Comparison of ENCODE assay signal across 8 cellular contexts in genomic region chr1:165871311-165872067, GRCh38. TPM values are rescaled to one million over a fixed set of nuclear protein-coding genes. Genes with fewer than 3 reads are reported as not detected.
A peak's percentile ranks its signal among the peaks of the same experiment; 100 is the strongest.
DNase-seq lines count a peak whose midpoint lies in the region; ATAC-seq, FAIRE-seq and TF ChIP-seq lines count a peak whose summit lies in the region.

No MANE protein-coding gene starts in this region.

- ATAC-seq in A549 (peak; percentile 20 to 34; a peak in 2 of 6 replicates), GM18499 (IDR thresholded peaks at IDR 0.05; ENCODE audit: insufficient read depth, unreplicated experiment) (peak; percentile 76), HG02852 (IDR thresholded peaks at IDR 0.05; ENCODE audit: unreplicated experiment) (peak; percentile 81)

- no peak for TF ChIP-seq POLR2A in A549 (IDR thresholded peaks at IDR 0.05; ENCODE audit: low read length)

- H3K4me3 ChIP-seq in A549, result no peak overlapping the region
- H3K4me3 ChIP-seq in smooth muscle cell, result no peak overlapping the region

- TF ChIP-seq RAD21 in A549 (conservative IDR thresholded peaks at IDR 0.05 in 1 of 2, IDR thresholded peaks at IDR 0.05 in 1 of 2), result peak in 1 of 2 experiments; percentile 35; a peak in 1 of 5 replicates

- FAIRE-seq in A549 (lab: Jason Lieb, UNC), result no peak

- H3K9ac ChIP-seq in smooth muscle cell (ENCODE audit: low read depth), result no peak overlapping the region

- H3K9me3 ChIP-seq in A549 (peaks cover 10% of the 10 kb centered on the region; the same call in 2 of the 3 replicates), smooth muscle cell (replicated peaks; ENCODE audit: low read depth) (peaks cover 5% of the 10 kb centered on the region)

- peaks cover 13% of the 10 kb centered on the region for H3K4me1 ChIP-seq in A549
- no peaks in the 10 kb centered on the region for H3K4me1 ChIP-seq in smooth muscle cell (ENCODE audit: low read depth)

- peaks cover 2% of the 10 kb centered on the region for H3F3A ChIP-seq in smooth muscle cell (ENCODE audit: low read depth)

- H3K27me3 ChIP-seq in smooth muscle cell (ENCODE audit: low read depth), result no peaks in the 10 kb centered on the region

- POLR2A ChIA-PET in A549 (lab: Yijun Ruan, JAX), result interaction anchor here (0.7 to 0.9 kb wide), 2 partner anchors 30 to 43 kb away, joined by 3 read pairs; no protein-coding TSS in a partner anchor

- no peaks in the 10 kb centered on the region for H4K20me1 ChIP-seq in smooth muscle cell (ENCODE audit: low read depth)

- H2AFZ ChIP-seq in smooth muscle cell (ENCODE audit: low read depth), result no peak overlapping the region

- TF ChIP-seq CTCF in A549 (IDR thresholded peaks at IDR 0.05), result peak; percentile 32
- peak; percentile 8 for TF ChIP-seq CTCF in smooth muscle cell (IDR thresholded peaks at IDR 0.05; ENCODE audit: borderline replicate concordance, insufficient read depth, poor library complexity, severe bottlenecking)

- H3K27ac ChIP-seq in A549, result 0 out of 6 replicates have a peak overlapping the region, but pooled peaks of 1 of the 2 experiments have one; percentile 18
- no peak overlapping the region for H3K27ac ChIP-seq in smooth muscle cell (ENCODE audit: low read depth)

- 77% methylated on average over 4 of the region's 4 CpGs for WGBS in A549 (ENCODE audit: missing lambda C conversion rate)
- 68% methylated on average over 4 of the region's 4 CpGs for WGBS in smooth muscle cell (ENCODE audit: low lambda C conversion rate)

- peaks cover 91% of the 10 kb centered on the region for H3K79me2 ChIP-seq in smooth muscle cell (ENCODE audit: low read depth)

- no peaks in the 10 kb centered on the region for H3K36me3 ChIP-seq in smooth muscle cell (ENCODE audit: low read depth)

- DNase-seq in A549 (ENCODE audit: low read depth in 1 of 2, low spot score in 1 of 2) (peak in 1 of 2 experiments; percentile 42), NCI-H774 (lab: John Stamatoyannopoulos, UW) (peak; percentile 40), fibroblast of peridontal ligament (ENCODE audit: extremely low read depth) (peak; percentile 41), smooth muscle cell (lab: John Stamatoyannopoulos, UW; ENCODE audit: unreplicated experiment) (no peak), NCI-H2171 treated with DMSO at 0.1 percent for 48 hours (lab: John Stamatoyannopoulos, UW) (no peak)
- DNase-seq in activated CD8-positive, alpha-beta memory T cell treated with anti-CD3 and anti-CD28 coated beads for 48 hours (ENCODE audit: low read depth in 2 of 3, low spot score in 2 of 3), result peak; percentile 11 to 33 (median 30)

- CTCF ChIA-PET in A549 (lab: Yijun Ruan, JAX), result interaction anchor here (0.8 to 1.6 kb wide), 4 partner anchors 10 to 43 kb away, joined by 3 to 6 read pairs (median 6); no protein-coding TSS in a partner anchor

- no peak overlapping the region for H3K4me2 ChIP-seq in A549
- no peak overlapping the region for H3K4me2 ChIP-seq in smooth muscle cell

- no peak for TF ChIP-seq EP300 in A549 (IDR thresholded peaks at IDR 0.05)

TF ChIP-seq in A549, 52 proteins besides CTCF, POLR2A, EP300 and RAD21:
- TF ChIP-seq TFCP2L1 (CRISPR knock-in tag; IDR thresholded peaks at IDR 0.05) (no peak), MAX (IDR thresholded peaks at IDR 0.05) (no peak), ZNF302 (CRISPR knock-in tag; IDR thresholded peaks at IDR 0.05) (no peak), USF2 (IDR thresholded peaks at IDR 0.05) (no peak), HOXB5 (CRISPR knock-in tag; IDR thresholded peaks at IDR 0.05) (no peak), SMC3 (IDR thresholded peaks at IDR 0.05) (no peak), BCL3 (IDR thresholded peaks at IDR 0.05) (no peak), ZSCAN20 (CRISPR knock-in tag; IDR thresholded peaks at IDR 0.05) (no peak), HOXA7 (CRISPR knock-in tag; IDR thresholded peaks at IDR 0.05) (no peak), CBX8 (IDR thresholded peaks at IDR 0.05) (no peak), CHD4 (IDR thresholded peaks at IDR 0.05; ENCODE audit: borderline replicate concordance) (no peak), HES2 (IDR thresholded peaks at IDR 0.05) (no peak), CEBPB (IDR thresholded peaks at IDR 0.05) (no peak), EHF (CRISPR knock-in tag; IDR thresholded peaks at IDR 0.05) (no peak), JUN (IDR thresholded peaks at IDR 0.05) (no peak), MAZ (IDR thresholded peaks at IDR 0.05; ENCODE audit: borderline replicate concordance, low read depth, low read length) (no peak), JUNB (IDR thresholded peaks at IDR 0.05) (no peak), FOSL2 (IDR thresholded peaks at IDR 0.05) (no peak), FOSL2 (CRISPR knock-in tag; IDR thresholded peaks at IDR 0.05) (no peak), MYC (IDR thresholded peaks at IDR 0.05; ENCODE audit: borderline replicate concordance, low read length) (no peak), KDM5A (IDR thresholded peaks at IDR 0.05) (no peak)
TF ChIP-seq in A549: peak in this region for 0.

RNA-seq across cellular contexts. Expression of gene UCK2, which starts 44.1 kb away (rescaled TPM):
- polyA plus RNA-seq in A549 (2011; rRNA removed) (98.9 and 123 TPM in 2 replicates), A549 (2017; fragmentation: RNase III; extraction: RNeasy Plus Mini Kit Qiagen cat#74134 plus additional on column Dnase treatment) (72.4 to 76.5 TPM (median 74.8 TPM) in 3 replicates), smooth muscle cell (32.6 and 37.5 TPM in 2 replicates)
- polyA plus RNA-seq in A549 (2012; cell fraction: cytosol; rRNA removed), result 165 and 172 TPM in 2 replicates
- polyA plus RNA-seq in A549 (2012; cell fraction: nucleus; rRNA removed), result 112 and 121 TPM in 2 replicates
- polyA minus RNA-seq in A549 (2011; rRNA and poly(A)+ RNA removed), result 172 and 179 TPM in 2 replicates
- total RNA-seq in smooth muscle cell, result 27.5 and 39.5 TPM in 2 replicates

Comparison
In these comparisons a context has a peak if more than half of its experiments do, and no peak if none do; other contexts are left out.
1. ATAC-seq: peak in every context shown above with its lines; median percentile 81 in HG02852; 76 in GM18499; 27 in A549.
2. DNase-seq: peak in NCI-H774 (single experiment), activated CD8-positive, alpha-beta memory T cell treated with anti-CD3 and anti-CD28 coated beads for 48 hours (3 of 3) and fibroblast of peridontal ligament (single experiment); none in smooth muscle cell (single experiment) and NCI-H2171 treated with DMSO at 0.1 percent for 48 hours (single experiment).